In genomic region chr9:136213733-136214132, GRCh38 we compare ENCODE assay signal across 22 cellular contexts. TPM values are rescaled to one million over a fixed set of nuclear protein-coding genes. Genes with fewer than 3 reads are reported as not detected.
DNase-seq lines count a peak whose midpoint lies in the region; ATAC-seq, FAIRE-seq and TF ChIP-seq lines count a peak whose summit lies in the region.
"Had no signal": no experiment of that assay in that cellular context is flagged by ENCODE, and none has a peak within 500 bp of the region (broad histone marks: within the 10 kb centered on the region; RNA-seq: fewer than 3 reads in every experiment).

No MANE protein-coding gene starts in this region.

- H4K20me1 ChIP-seq in HepG2 (ENCODE audit: insufficient read depth, low read length) (no peaks in the 10 kb centered on the region), GM23338 (replicated peaks; ENCODE audit: insufficient read depth) (peaks cover 3% of the 10 kb centered on the region), K562 (replicated peaks; ENCODE audit: control insufficient read depth, insufficient read depth, low read length) (peaks cover 9% of the 10 kb centered on the region; the same call in 1 of the 2 replicates)

- H3K9me3 Mint-ChIP-seq in GM23338, result no peaks in the 10 kb centered on the region
- H3K9me3 Mint-ChIP-seq: CD4-positive, alpha-beta T cell; CD8-positive, alpha-beta T cell had no signal

- peaks cover 3% of the 10 kb centered on the region for H3K27me3 Mint-ChIP-seq in GM23338 (ENCODE audit: insufficient read depth, low read depth, poor library complexity)
- H3K27me3 Mint-ChIP-seq: B cell; CD4-positive, alpha-beta T cell had no signal

- TF ChIP-seq CTCF in HepG2 (CRISPR knock-in tag; IDR thresholded peaks at IDR 0.05) (no peak), right lobe of liver (IDR thresholded peaks at IDR 0.05) (no peak), GM23338 (conservative IDR thresholded peaks at IDR 0.05; ENCODE audit: low read depth in 2 of 2) (no peak), K562 (IDR thresholded peaks at IDR 0.05 in 2 of 3, conservative IDR thresholded peaks at IDR 0.05 in 1 of 3; ENCODE audit: insufficient read depth in 2 of 3, low read depth in 1 of 3, low read length in 3 of 3) (no peak)

- H3K4me1 Mint-ChIP-seq in GM23338, result no peaks in the 10 kb centered on the region; the same call in 2 of the 3 replicates

- intact Hi-C loops in HepG2 (cut with micrococcal nuclease; ENCODE audit: unreplicated experiment) (no loop called here), right lobe of liver (cut with DNase I) (no loop called here), K562 (cut with micrococcal nuclease) (no loop called here)

- H3K4me3 ChIP-seq in HepG2 (replicated peaks in 1 of 3; ENCODE audit: insufficient read depth in 1 of 3, low read depth in 2 of 3, low read length in 3 of 3) (no peak overlapping the region), right lobe of liver (no peak overlapping the region), GM23338 (no peak overlapping the region), K562 (no peak overlapping the region)
- H3K4me3 ChIP-seq: BLaER1 treated with 17β-estradiol and CSF1 and Interleukin-3, amounts not matched to agents 10 nM and 100 nM had no signal

- no peak for DNase-seq in HepG2 (ENCODE audit: low spot score)
- no peak for DNase-seq in right lobe of liver
- no peak for DNase-seq in GM23338 (ENCODE audit: low spot score)
- peak in 3 of 4 experiments; percentile 56 to 60 (median 58) for DNase-seq in K562 (ENCODE audit: extremely low read depth in 1 of 4, low spot score in 3 of 4)
- no peak for DNase-seq in HEK293T (ENCODE audit: extremely low spot score)
- DNase-seq: 8988T; AML-193; Caco-2; Calu3; CD4-positive, alpha-beta T cell; CD8-positive, alpha-beta T cell; DMS79 treated with DMSO at 0.1 percent for 48 hours; GF-D8 had no signal

- BruUV-seq in HepG2 (replicated peaks; lab: Mats Ljungman, UMichigan), result no TSS peak
- no TSS peak for BruUV-seq in K562 (replicated peaks; lab: Mats Ljungman, UMichigan)

- no peak for TF ChIP-seq POLR2A in HepG2 (IDR thresholded peaks at IDR 0.05; ENCODE audit: insufficient read depth in 1 of 2, low read depth in 2 of 2, low read length in 2 of 2)
- no peak for TF ChIP-seq POLR2A in right lobe of liver (IDR thresholded peaks at IDR 0.05)
- no peak for TF ChIP-seq POLR2A in K562 (conservative IDR thresholded peaks at IDR 0.05)

- ATAC-seq in HepG2 (no peak), right lobe of liver (no peak), GM23338 (no peak), K562 (peak; percentile 90), GM18511 (IDR thresholded peaks at IDR 0.05; ENCODE audit: unreplicated experiment) (no peak)
- ATAC-seq: CD8-positive, alpha-beta T cell had no signal

- H3K9ac ChIP-seq in HepG2 (ENCODE audit: insufficient read depth, low read depth, low read length) (no peak overlapping the region), K562 (ENCODE audit: insufficient read depth in 1 of 2, low read depth in 2 of 2, low read length in 2 of 2) (peak overlapping the region; percentile 20 to 32; a peak in 1 of 4 replicates)
- H3K9ac ChIP-seq: BLaER1 treated with 17β-estradiol and CSF1 and Interleukin-3, amounts not matched to agents 10 nM and 100 nM had no signal

- peaks cover 46% of the 10 kb centered on the region for H3K36me3 Mint-ChIP-seq in GM23338 (ENCODE audit: low read depth)

- no peaks in the 10 kb centered on the region for H3K9me1 ChIP-seq in K562 (ENCODE audit: control insufficient read depth, insufficient read depth, low read length)

- POLR2A ChIA-PET in HepG2 (lab: Yijun Ruan, JAX) (no interaction called here), K562 (lab: Yijun Ruan, JAX) (interaction anchor here (0.6 to 1.0 kb wide), 2 partner anchors 11 to 17 kb away, joined by 3 to 4 read pairs; no protein-coding TSS in a partner anchor), HEK293T (lab: Yijun Ruan, JAX) (no interaction called here)

- H3F3A ChIP-seq in GM23338 (replicated peaks; ENCODE audit: low read depth), result no peaks in the 10 kb centered on the region

- H2AFZ ChIP-seq in HepG2 (ENCODE audit: low read length) (no peak overlapping the region), GM23338 (no peak overlapping the region), K562 (ENCODE audit: low read depth, low read length) (no peak overlapping the region)

- CTCF ChIA-PET in HepG2 (lab: Yijun Ruan, JAX; ENCODE audit: low intra/inter-chr PET ratio, low total read pairs), result no interaction called here
- CTCF ChIA-PET in K562 (lab: Yijun Ruan, JAX; ENCODE audit: low intra/inter-chr PET ratio), result no interaction called here
- CTCF ChIA-PET in HEK293T (lab: Yijun Ruan, JAX), result no interaction called here

- no peak overlapping the region for H3K4me2 ChIP-seq in HepG2 (ENCODE audit: low read depth, low read length)
- no peak overlapping the region for H3K4me2 ChIP-seq in GM23338
- peak overlapping the region; percentile 41; the same call in 1 of the 2 replicates for H3K4me2 ChIP-seq in K562 (ENCODE audit: insufficient read depth, low read length)
- H3K4me2 ChIP-seq: BLaER1 treated with 17β-estradiol and CSF1 and Interleukin-3, amounts not matched to agents 10 nM and 100 nM had no signal

- TF ChIP-seq EP300 in HepG2 (IDR thresholded peaks at IDR 0.05; ENCODE audit: low read depth in 2 of 2, low read length in 2 of 2) (no peak), HepG2 (CRISPR knock-in tag; IDR thresholded peaks at IDR 0.05; ENCODE audit: borderline replicate concordance) (no peak), K562 (IDR thresholded peaks at IDR 0.05; ENCODE audit: low read length) (no peak)

- FAIRE-seq in HepG2 (lab: Jason Lieb, UNC), result no peak
- FAIRE-seq in K562 (lab: Jason Lieb, UNC), result peak; percentile 88
- FAIRE-seq: A204.1, D721Med, G401.6, GM12891 had no signal

- H3K9me3 ChIP-seq in HepG2 (ENCODE audit: low read length) (no peaks in the 10 kb centered on the region), right lobe of liver (no peaks in the 10 kb centered on the region), K562 (replicated peaks; ENCODE audit: control insufficient read depth, insufficient read depth, low read depth, low read length) (no peaks in the 10 kb centered on the region)

- WGBS in HepG2 (ENCODE audit: low lambda C conversion rate), result 99% methylated on average over 8 of the region's 9 CpGs
- 93% methylated on average over 7 of the region's 9 CpGs for WGBS in right lobe of liver (ENCODE audit: insufficient coverage, low coverage, low lambda C conversion rate, missing lambda C conversion rate)
- WGBS in K562 (ENCODE audit: insufficient coverage, low coverage, missing lambda C conversion rate), result 21% methylated on average over 9 of the region's 9 CpGs

- in situ Hi-C loops in HepG2 (cut with HindIII; ENCODE audit: extremely low pct_ligation_motif_present, low pct_unique_long_range_greater_than_20kb) (no loop called here), K562 (cut with MboI) (no loop called here)

- no peaks in the 10 kb centered on the region for H3K27me3 ChIP-seq in HepG2 (ENCODE audit: control insufficient read depth in 1 of 2, insufficient read depth in 2 of 2, low read length in 2 of 2)
- H3K27me3 ChIP-seq in right lobe of liver, result no peaks in the 10 kb centered on the region
- H3K27me3 ChIP-seq in GM23338 (ENCODE audit: insufficient read depth), result no peaks in the 10 kb centered on the region
- no peaks in the 10 kb centered on the region for H3K27me3 ChIP-seq in K562 (ENCODE audit: control insufficient read depth in 2 of 2, insufficient read depth in 2 of 2, low read length in 2 of 2)

- no peaks in the 10 kb centered on the region for H3K4me1 ChIP-seq in HepG2 (ENCODE audit: insufficient read depth, low read length)
- H3K4me1 ChIP-seq in right lobe of liver, result no peaks in the 10 kb centered on the region
- no peaks in the 10 kb centered on the region for H3K4me1 ChIP-seq in GM23338 (ENCODE audit: insufficient read depth)
- peaks cover 14 to 47% of the 10 kb centered on the region in 2 experiments for H3K4me1 ChIP-seq in K562 (replicated peaks in 1 of 2; ENCODE audit: control insufficient read depth in 2 of 2, insufficient read depth in 2 of 2, low read length in 2 of 2)
- H3K4me1 ChIP-seq: Caco-2 had no signal

- H3K79me2 ChIP-seq in HepG2 (ENCODE audit: insufficient read depth, low read length) (no peaks in the 10 kb centered on the region), GM23338 (replicated peaks; ENCODE audit: insufficient read depth) (no peaks in the 10 kb centered on the region), K562 (ENCODE audit: control insufficient read depth, insufficient read depth, low read length) (no peaks in the 10 kb centered on the region)

- no peak overlapping the region for H3K27ac Mint-ChIP-seq in GM23338
- H3K27ac Mint-ChIP-seq: B cell; CD4-positive, alpha-beta T cell; CD8-positive, alpha-beta T cell had no signal

- H3K27ac ChIP-seq in HepG2 (ENCODE audit: extremely low read length, insufficient read depth, low read length), result no peak overlapping the region
- H3K27ac ChIP-seq in right lobe of liver, result no peak overlapping the region
- no peak overlapping the region for H3K27ac ChIP-seq in GM23338 (ENCODE audit: low read depth)
- peak overlapping the region; percentile 40; the same call in 2 of the 3 replicates for H3K27ac ChIP-seq in K562 (ENCODE audit: extremely low read depth, low read depth, low read length)
- H3K27ac ChIP-seq: BLaER1 treated with 17β-estradiol and CSF1 and Interleukin-3, amounts not matched to agents 10 nM and 100 nM; C4-2B had no signal

- TF ChIP-seq RAD21 in HepG2 (CRISPR knock-in tag; IDR thresholded peaks at IDR 0.05) (no peak), K562 (CRISPR knock-in tag; conservative IDR thresholded peaks at IDR 0.05 in 1 of 2, IDR thresholded peaks at IDR 0.05 in 1 of 2) (0 out of 4 replicates have a peak, but pooled peaks of 1 of the 2 experiments have one; percentile 4)

- no peaks in the 10 kb centered on the region for H3K9me2 ChIP-seq in GM23338 (ENCODE audit: insufficient read depth)

- H3K4me3 Mint-ChIP-seq in GM23338, result no peak overlapping the region
- H3K4me3 Mint-ChIP-seq: B cell; CD4-positive, alpha-beta T cell; CD8-positive, alpha-beta T cell had no signal

- peaks cover 39 to 89% of the 10 kb centered on the region in 2 experiments for H3K36me3 ChIP-seq in HepG2 (replicated peaks in 1 of 2; ENCODE audit: control insufficient read depth in 1 of 2, insufficient read depth in 2 of 2, low read length in 2 of 2)
- peaks cover 0 to 20% (median 2%) of the 10 kb centered on the region in 4 donors for H3K36me3 ChIP-seq in right lobe of liver
- no peaks in the 10 kb centered on the region; the same call in 1 of the 2 replicates for H3K36me3 ChIP-seq in GM23338 (ENCODE audit: insufficient read depth)
- peaks cover 97% of the 10 kb centered on the region; the same call in 2 of the 3 replicates for H3K36me3 ChIP-seq in K562 (ENCODE audit: control insufficient read depth, insufficient read depth, low read length)

RNA-seq across cellular contexts. Expression of gene LHX3, which starts 8.8 kb away (rescaled TPM):
- total RNA-seq in HepG2 (2016; rRNA removed; fragmentation: Illumina TruSeq; extraction: Trizol), result not detected in 2 replicates
- not detected in 2 replicates for total RNA-seq in HepG2 (2016; cell fraction: cytosol; rRNA removed; fragmentation: Illumina TruSeq; extraction: Trizol; ENCODE audit: low read depth)
- not detected in 2 replicates for total RNA-seq in HepG2 (2016; cell fraction: insoluble cytoplasmic fraction; rRNA removed; fragmentation: Illumina TruSeq; extraction: Trizol)
- not detected in 2 replicates for total RNA-seq in HepG2 (2016; cell fraction: membrane; rRNA removed; fragmentation: Illumina TruSeq; extraction: Trizol)
- not detected in 2 replicates for total RNA-seq in HepG2 (2016; cell fraction: nucleus; rRNA removed; fragmentation: Illumina TruSeq; extraction: Trizol)
- not detected in 2 replicates for polyA plus RNA-seq in HepG2 (2011; rRNA removed)
- not detected in 2 replicates for polyA plus RNA-seq in HepG2 (2011; cell fraction: cytosol; rRNA removed)
- 0.03 TPM in 1 of 2 replicates, not detected in the other for polyA plus RNA-seq in HepG2 (2011; cell fraction: nucleus; rRNA removed)
- polyA plus RNA-seq in HepG2 (2012), result not detected in 2 replicates
- polyA plus RNA-seq in HepG2 (2016; cell fraction: cytosol; fragmentation: Illumina TruSeq; extraction: Trizol; ENCODE audit: low read depth), result not detected in 2 replicates
- polyA plus RNA-seq in HepG2 (2016; cell fraction: insoluble cytoplasmic fraction; fragmentation: Illumina TruSeq; extraction: Trizol; ENCODE audit: low read depth), result not detected in 2 replicates
- polyA plus RNA-seq in HepG2 (2016; cell fraction: membrane; fragmentation: Illumina TruSeq; extraction: Trizol; ENCODE audit: low read depth), result not detected in 2 replicates
- not detected in 2 replicates for polyA plus RNA-seq in HepG2 (2016; cell fraction: nucleus; fragmentation: Illumina TruSeq; extraction: Trizol; ENCODE audit: insufficient read depth, low read depth)
- polyA minus RNA-seq in HepG2 (2011; rRNA and poly(A)+ RNA removed; ENCODE audit: low replicate concordance), result 0.05 TPM in 1 of 2 replicates, not detected in the other
- polyA minus RNA-seq in HepG2 (2011; cell fraction: cytosol; rRNA and poly(A)+ RNA removed), result not detected in 2 replicates
- polyA minus RNA-seq in HepG2 (2011; cell fraction: nucleus; rRNA and poly(A)+ RNA removed), result 0.13 TPM in 1 of 2 replicates, not detected in the other
- total RNA-seq in right lobe of liver, result not detected
- total RNA-seq in GM23338 (2014; rRNA removed; shearing (Covaris generic)), result not detected in 2 replicates
- polyA plus RNA-seq in GM23338 (2016; fragmentation: Nextera tagmentation; extraction: Ambion mirVana), result 0.08 TPM in 1 of 2 replicates, not detected in the other
- total RNA-seq in K562 (2011; cell fraction: chromatin; rRNA removed; ENCODE audit: low replicate concordance), result 0.09 TPM in 1 of 2 replicates, not detected in the other
- total RNA-seq in K562 (2011; cell fraction: nucleolus; rRNA removed), result not detected in 2 replicates
- total RNA-seq in K562 (2011; cell fraction: nucleoplasm; rRNA removed), result not detected in 2 replicates
- not detected in 2 replicates for total RNA-seq in K562 (2014; rRNA removed)
- not detected in 2 replicates for total RNA-seq in K562 (2014; rRNA removed; fragmentation: Illumina TruSeq; extraction: Trizol)
- not detected in 2 replicates for total RNA-seq in K562 (2015; rRNA removed; fragmentation: Illumina TruSeq; extraction: Trizol)
- total RNA-seq in K562 (2021), result 0.09 TPM in 1 of 2 replicates, not detected in the other
- polyA plus RNA-seq in K562 (2011; rRNA removed), result not detected in 2 replicates
- not detected in 2 replicates for polyA plus RNA-seq in K562 (2011; cell fraction: cytosol; rRNA removed)
- 0.04 TPM in 1 of 2 replicates, not detected in the other for polyA plus RNA-seq in K562 (2011; cell fraction: nucleus; rRNA removed)
- polyA plus RNA-seq in K562 (2012), result 0.91 TPM in 1 of 2 replicates, not detected in the other
- not detected in 2 replicates for polyA plus RNA-seq in K562 (2014; fragmentation: Illumina TruSeq; extraction: Trizol)
- not detected for polyA plus RNA-seq in K562 (2014; fragmentation: Nextera tagmentation; extraction: Ambion mirVana)
- polyA plus RNA-seq in K562 (2014; rRNA removed), result not detected in 2 replicates
- polyA minus RNA-seq in K562 (2011; rRNA and poly(A)+ RNA removed), result not detected in 2 replicates
- polyA minus RNA-seq in K562 (2011; cell fraction: cytosol; rRNA and poly(A)+ RNA removed), result not detected in 2 replicates
- polyA minus RNA-seq in K562 (2011; cell fraction: nucleus; rRNA and poly(A)+ RNA removed), result not detected in 2 replicates
- total RNA-seq: Calu3 had no signal
- polyA plus RNA-seq: BJ had no signal

RNA-seq across cellular contexts. Expression of gene QSOX2, which starts 31.9 kb away (rescaled TPM):
- total RNA-seq in HepG2 (2016; rRNA removed; fragmentation: Illumina TruSeq; extraction: Trizol), result 10.1 and 27.1 TPM in 2 replicates
- total RNA-seq in HepG2 (2016; cell fraction: cytosol; rRNA removed; fragmentation: Illumina TruSeq; extraction: Trizol; ENCODE audit: low read depth), result 2.0 and 2.2 TPM in 2 replicates
- total RNA-seq in HepG2 (2016; cell fraction: insoluble cytoplasmic fraction; rRNA removed; fragmentation: Illumina TruSeq; extraction: Trizol), result 9.0 and 27.0 TPM in 2 replicates
- total RNA-seq in HepG2 (2016; cell fraction: membrane; rRNA removed; fragmentation: Illumina TruSeq; extraction: Trizol), result 4.9 and 5.5 TPM in 2 replicates
- 29.4 and 33.0 TPM in 2 replicates for total RNA-seq in HepG2 (2016; cell fraction: nucleus; rRNA removed; fragmentation: Illumina TruSeq; extraction: Trizol)
- 36.4 and 42.1 TPM in 2 replicates for polyA plus RNA-seq in HepG2 (2011; rRNA removed)
- polyA plus RNA-seq in HepG2 (2011; cell fraction: cytosol; rRNA removed), result 18.1 and 19.6 TPM in 2 replicates
- 53.2 and 71.8 TPM in 2 replicates for polyA plus RNA-seq in HepG2 (2011; cell fraction: nucleus; rRNA removed)
- polyA plus RNA-seq in HepG2 (2012), result 28.3 and 37.6 TPM in 2 replicates
- polyA plus RNA-seq in HepG2 (2016; cell fraction: cytosol; fragmentation: Illumina TruSeq; extraction: Trizol; ENCODE audit: low read depth), result 1.3 and 1.4 TPM in 2 replicates
- 8.1 and 10.4 TPM in 2 replicates for polyA plus RNA-seq in HepG2 (2016; cell fraction: insoluble cytoplasmic fraction; fragmentation: Illumina TruSeq; extraction: Trizol; ENCODE audit: low read depth)
- polyA plus RNA-seq in HepG2 (2016; cell fraction: membrane; fragmentation: Illumina TruSeq; extraction: Trizol; ENCODE audit: low read depth), result 2.5 and 3.2 TPM in 2 replicates
- 56.3 and 58.3 TPM in 2 replicates for polyA plus RNA-seq in HepG2 (2016; cell fraction: nucleus; fragmentation: Illumina TruSeq; extraction: Trizol; ENCODE audit: insufficient read depth, low read depth)
- polyA minus RNA-seq in HepG2 (2011; rRNA and poly(A)+ RNA removed; ENCODE audit: low replicate concordance), result 28.3 and 40.5 TPM in 2 replicates
- polyA minus RNA-seq in HepG2 (2011; cell fraction: cytosol; rRNA and poly(A)+ RNA removed), result 18.7 and 20.4 TPM in 2 replicates
- 26.1 and 26.5 TPM in 2 replicates for polyA minus RNA-seq in HepG2 (2011; cell fraction: nucleus; rRNA and poly(A)+ RNA removed)
- 1 to 10 TPM; 2.9 to 8.7 (median 6.4) TPM for total RNA-seq in right lobe of liver
- total RNA-seq in GM23338 (2014; rRNA removed; shearing (Covaris generic)), result 25.5 and 29.2 TPM in 2 replicates
- 9.2 and 10.5 TPM in 2 replicates for polyA plus RNA-seq in GM23338 (2016; fragmentation: Nextera tagmentation; extraction: Ambion mirVana)
- 50.6 and 63.4 TPM in 2 replicates for total RNA-seq in K562 (2011; cell fraction: chromatin; rRNA removed; ENCODE audit: low replicate concordance)
- total RNA-seq in K562 (2011; cell fraction: nucleolus; rRNA removed), result 45.7 and 46.1 TPM in 2 replicates
- 35.5 and 45.4 TPM in 2 replicates for total RNA-seq in K562 (2011; cell fraction: nucleoplasm; rRNA removed)
- total RNA-seq in K562 (2014; rRNA removed), result 12.7 and 15.0 TPM in 2 replicates
- total RNA-seq in K562 (2014; rRNA removed; fragmentation: Illumina TruSeq; extraction: Trizol), result 9.7 and 10.5 TPM in 2 replicates
- total RNA-seq in K562 (2015; rRNA removed; fragmentation: Illumina TruSeq; extraction: Trizol), result 11.7 and 12.2 TPM in 2 replicates
- 22.3 and 23.7 TPM in 2 replicates for total RNA-seq in K562 (2021)
- 13.5 and 21.5 TPM in 2 replicates for polyA plus RNA-seq in K562 (2011; rRNA removed)
- polyA plus RNA-seq in K562 (2011; cell fraction: cytosol; rRNA removed), result 7.9 and 11.0 TPM in 2 replicates
- polyA plus RNA-seq in K562 (2011; cell fraction: nucleus; rRNA removed), result 97.5 and 103 TPM in 2 replicates
- polyA plus RNA-seq in K562 (2012), result 14.6 and 32.6 TPM in 2 replicates
- 16.1 and 17.4 TPM in 2 replicates for polyA plus RNA-seq in K562 (2014; fragmentation: Illumina TruSeq; extraction: Trizol)
- polyA plus RNA-seq in K562 (2014; fragmentation: Nextera tagmentation; extraction: Ambion mirVana), result under 1 TPM; 0.51 to 0.91 TPM
- 23.6 and 24.2 TPM in 2 replicates for polyA plus RNA-seq in K562 (2014; rRNA removed)
- polyA minus RNA-seq in K562 (2011; rRNA and poly(A)+ RNA removed), result 9.3 and 10.2 TPM in 2 replicates
- polyA minus RNA-seq in K562 (2011; cell fraction: cytosol; rRNA and poly(A)+ RNA removed), result 5.9 and 7.6 TPM in 2 replicates
- 17.8 and 19.0 TPM in 2 replicates for polyA minus RNA-seq in K562 (2011; cell fraction: nucleus; rRNA and poly(A)+ RNA removed)

Comparison
In these comparisons a context has a peak if more than half of its experiments do, and no peak if none do; other contexts are left out.
1. DNase-seq: peak in K562 (3 of 4); none in HepG2 (single experiment), right lobe of liver (0 of 3), GM23338 (single experiment) and HEK293T (single experiment).
2. Of the 241 proteins assayed by ChIP-seq in both HepG2 and K562: peak only in HepG2: none; only in K562: TFAP4, ZNF589 and ZNF644; in both: none; in neither: 236; mixed calls (peak in some experiments, not most) for 2.